Comparison of ENCODE assay signal across 8 cellular contexts in genomic region chrX:47651043-47651905, GRCh38. TPM values are rescaled to one million over a fixed set of nuclear protein-coding genes. Genes with fewer than 3 reads are reported as not detected.
A peak's percentile ranks its signal among the peaks of the same experiment; 100 is the strongest.
DNase-seq lines count a peak whose midpoint lies in the region; ATAC-seq and TF ChIP-seq lines count a peak whose summit lies in the region.

No MANE protein-coding gene starts in this region.

- peaks cover 41% of the 10 kb centered on the region for H3K36me3 Mint-ChIP-seq in GM23338 (ENCODE audit: low read depth)

- no peaks in the 10 kb centered on the region for H3K36me3 ChIP-seq in GM23338 (ENCODE audit: insufficient read depth)
- peaks cover 11% of the 10 kb centered on the region for H3K36me3 ChIP-seq in WERI-Rb-1
- H3K36me3 ChIP-seq in spleen: peaks cover 0 to 48% (median 4%) of the 10 kb centered on the region in 6 donors

- peaks cover 6% of the 10 kb centered on the region for H3K27me3 Mint-ChIP-seq in GM23338 (ENCODE audit: insufficient read depth, low read depth, poor library complexity)

- peak overlapping the region; percentile 92 for H3K4me3 Mint-ChIP-seq in GM23338

- peaks cover 21% of the 10 kb centered on the region for H3K79me2 ChIP-seq in GM23338 (replicated peaks; ENCODE audit: insufficient read depth)

- H3K27ac ChIP-seq in GM23338 (ENCODE audit: low read depth) (peak overlapping the region; percentile 70), WERI-Rb-1 (peak overlapping the region; percentile 46), right cardiac atrium (ENCODE audit: low read length) (peak overlapping the region; percentile 83), spleen (peak overlapping the region; percentile 15 to 93 (median 87))

- H3K4me1 ChIP-seq in GM23338 (ENCODE audit: insufficient read depth) (peaks cover 3% of the 10 kb centered on the region; the same call in 1 of the 2 replicates), right cardiac atrium (ENCODE audit: control insufficient read depth, insufficient read depth, low read length) (peaks cover 9% of the 10 kb centered on the region), spleen (peaks cover 0 to 32% (median 19%) of the 10 kb centered on the region in 6 donors)

- H3K4me2 ChIP-seq in GM23338: peak overlapping the region; percentile 80

- H3F3A ChIP-seq in GM23338 (replicated peaks; ENCODE audit: low read depth): no peaks in the 10 kb centered on the region

- H3K4me3 ChIP-seq in GM23338 (peak overlapping the region; percentile 52), WERI-Rb-1 (ENCODE audit: low read depth, low read length) (peak overlapping the region; percentile 51), right cardiac atrium (ENCODE audit: low read length) (peak overlapping the region; percentile 70), spleen (peak overlapping the region in 6 of 8 donors; percentile 32 to 81 (median 58))

- TF ChIP-seq POLR2A in spleen (IDR thresholded peaks at IDR 0.05): no peak

- ATAC-seq in GM23338 (peak; percentile 42), right cardiac atrium (peak; percentile 13 to 25)

- H3K9me3 ChIP-seq in WERI-Rb-1 (ENCODE audit: severe bottlenecking) (no peaks in the 10 kb centered on the region), right cardiac atrium (ENCODE audit: control insufficient read depth, low read length) (no peaks in the 10 kb centered on the region), spleen (no peaks in the 10 kb centered on the region)

- TF ChIP-seq CTCF in GM23338 (conservative IDR thresholded peaks at IDR 0.05; ENCODE audit: low read depth in 2 of 2) (no peak), WERI-Rb-1 (IDR thresholded peaks at IDR 0.05; ENCODE audit: low read depth, low read length) (no peak), spleen (IDR thresholded peaks at IDR 0.05 in 8 of 11, conservative IDR thresholded peaks at IDR 0.05 in 3 of 11) (peak in 1 of 11 experiments; percentile 3)

- 0 out of 2 replicates have a peak overlapping the region, but pooled peaks have one; percentile 53 for H2AFZ ChIP-seq in GM23338

- peaks cover 21% of the 10 kb centered on the region for H3K4me1 Mint-ChIP-seq in GM23338

- no peaks in the 10 kb centered on the region for H3K9me3 Mint-ChIP-seq in GM23338

- intact Hi-C loops in right cardiac atrium (cut with DNase I) (loop anchor here in 1 of 4 donors (10.0 kb wide), 1 partner anchor 374 kb away; no protein-coding TSS in a partner anchor), spleen (cut with DNase I; ENCODE audit: low total_unique reads) (no loop called here)

- H3K27ac Mint-ChIP-seq in GM23338: peak overlapping the region; percentile 98

- H3K9me2 ChIP-seq in GM23338 (ENCODE audit: insufficient read depth): no peaks in the 10 kb centered on the region

- H3K27me3 ChIP-seq in GM23338 (ENCODE audit: insufficient read depth) (no peaks in the 10 kb centered on the region), WERI-Rb-1 (ENCODE audit: insufficient read depth, low read depth, severe bottlenecking) (peaks cover 5% of the 10 kb centered on the region), right cardiac atrium (ENCODE audit: control insufficient read depth, insufficient read depth) (no peaks in the 10 kb centered on the region), spleen (replicated peaks in 1 of 7) (no peaks in the 10 kb centered on the region)

- 11% methylated on average over 19 of the region's 19 CpGs for WGBS in right cardiac atrium
- WGBS in spleen, 5 donors: 16 to 47% (median 19%) methylated on average over 18 to 19 of the region's 19 CpGs

- H4K20me1 ChIP-seq in GM23338 (replicated peaks; ENCODE audit: insufficient read depth): no peaks in the 10 kb centered on the region

- no peak for DNase-seq in GM23338 (ENCODE audit: low spot score)
- DNase-seq in WERI-Rb-1: no peak
- no peak for DNase-seq in right cardiac atrium
- no peak for DNase-seq in spleen
- DNase-seq in HT-29 (ENCODE audit: low spot score): no peak
- DNase-seq in SIG-M5 treated with dmso at 0.1 percent for 504 hours (lab: John Stamatoyannopoulos, UW; ENCODE audit: unreplicated experiment): no peak
- no peak for DNase-seq in NCI-H526 treated with DMSO at 0.1 percent for 48 hours (lab: John Stamatoyannopoulos, UW)
- DNase-seq in DMS 273 (lab: John Stamatoyannopoulos, UW; ENCODE audit: unreplicated experiment): no peak

TF ChIP-seq in GM23338, 12 proteins besides CTCF, POLR2A, EP300 and RAD21:
- no peak for TF ChIP-seq EZH2phosphoT487 (IDR thresholded peaks at IDR 0.05; ENCODE audit: unreplicated experiment)

RNA-seq across cellular contexts. Expression of gene ELK1, which starts 0.9 kb away (rescaled TPM):
- total RNA-seq in GM23338 (2014; rRNA removed; shearing (Covaris generic)): 24.4 and 39.5 TPM in 2 replicates
- polyA plus RNA-seq in GM23338 (2016; fragmentation: Nextera tagmentation; extraction: Ambion mirVana) (17.9 and 19.2 TPM in 2 replicates), right cardiac atrium (16.7 TPM), spleen (10 to 100 TPM; 10.3 to 23.0 (median 14.5) TPM)
- total RNA-seq in right cardiac atrium (10 to 100 TPM; 24.1 to 32.3 (median 25.6) TPM), spleen (10 to 100 TPM; 25.5 to 50.0 (median 31.1) TPM)
- 53.4 and 55.5 TPM in 2 replicates for total RNA-seq in HT-29 (2014; rRNA removed; shearing (Covaris generic))

RNA-seq across cellular contexts. Expression of gene UXT, which starts 7.7 kb away (rescaled TPM):
- 58.4 and 64.5 TPM in 2 replicates for total RNA-seq in GM23338 (2014; rRNA removed; shearing (Covaris generic))
- polyA plus RNA-seq in GM23338 (2016; fragmentation: Nextera tagmentation; extraction: Ambion mirVana) (134 and 141 TPM in 2 replicates), right cardiac atrium (155 TPM), spleen (100 to 1,000 TPM; 201 to 274 (median 237) TPM)
- total RNA-seq in right cardiac atrium (100 to 1,000 TPM in 3 of 4 donors, 10 to 100 TPM in 1; 97.8 to 115 (median 103) TPM), spleen (100 to 1,000 TPM in 5 of 7 donors, 10 to 100 TPM in 2; 83.0 to 133 (median 107) TPM)
- total RNA-seq in HT-29 (2014; rRNA removed; shearing (Covaris generic)): 164 and 167 TPM in 2 replicates

RNA-seq across cellular contexts. Expression of gene CFP, which starts 21.5 kb away (rescaled TPM):
- total RNA-seq in GM23338 (2014; rRNA removed; shearing (Covaris generic)): 1.9 and 2.2 TPM in 2 replicates
- polyA plus RNA-seq in GM23338 (2016; fragmentation: Nextera tagmentation; extraction: Ambion mirVana) (1.8 and 2.1 TPM in 2 replicates), right cardiac atrium (4.7 TPM), spleen (10 to 100 TPM; 25.3 to 85.8 (median 57.5) TPM)
- total RNA-seq in right cardiac atrium (1 to 10 TPM; 6.1 to 7.7 (median 7.4) TPM), spleen (100 to 1,000 TPM in 6 of 7 donors, 10 to 100 TPM in 1; 98.2 to 180 (median 117) TPM)
- 0.21 and 0.56 TPM in 2 replicates for total RNA-seq in HT-29 (2014; rRNA removed; shearing (Covaris generic))

RNA-seq across cellular contexts. Expression of gene SYN1, which starts 31.6 kb away (rescaled TPM):
- 4.7 and 6.7 TPM in 2 replicates for total RNA-seq in GM23338 (2014; rRNA removed; shearing (Covaris generic))
- 3.6 and 7.1 TPM in 2 replicates for polyA plus RNA-seq in GM23338 (2016; fragmentation: Nextera tagmentation; extraction: Ambion mirVana)
- 10 to 100 TPM in 2 of 4 donors, 1 to 10 TPM in 2; 8.6 to 17.5 (median 13.0) TPM for total RNA-seq in right cardiac atrium
- 21.9 TPM for polyA plus RNA-seq in right cardiac atrium
- 1 to 10 TPM in 1 of 7 donors, under 1 TPM in 6; 0.23 to 1.2 (median 0.60) TPM for total RNA-seq in spleen
- polyA plus RNA-seq in spleen: under 1 TPM; 0.10 to 0.68 (median 0.61) TPM
- not detected in 2 replicates for total RNA-seq in HT-29 (2014; rRNA removed; shearing (Covaris generic))

Comparison
In these comparisons a context has a peak if more than half of its experiments do, and no peak if none do; other contexts are left out.
1. RNA of gene CFP, which starts 21.5 kb away (total RNA-seq): 98.2 to 180 TPM in spleen; 6.1 to 7.7 TPM in right cardiac atrium, 1.9 to 2.2 TPM in GM23338 and 0.21 to 0.56 TPM in HT-29; every median in the first group is over 10 times any median in the second.
2. Peak in every context shown above with its lines, with median percentiles within 50 percentile points of each other: H3K27ac ChIP-seq and H3K4me3 ChIP-seq.